ENCODE assay signal across 1 cellular context in genomic region chr10:100519321-100520051, GRCh38.
TF ChIP-seq lines count a peak whose summit lies in the region.

Gene SEC31B, minus strand, starts transcription at chr10:100519861. Its CDS starts 2,909 bp downstream, at chr10:100516952.

TF ChIP-seq in HepG2, 621 proteins besides CTCF, POLR2A, EP300 and RAD21 (continued from another document and continues in another):
- TF ChIP-seq ZNF280B (CRISPR knock-in tag; IDR thresholded peaks at IDR 0.05; ENCODE audit: borderline replicate concordance), result peak; percentile 49; the same call in 1 of the 2 replicates
- peak; percentile 6; the same call in 1 of the 2 replicates for TF ChIP-seq ZNF547 (CRISPR knock-in tag; IDR thresholded peaks at IDR 0.05)
- TF ChIP-seq RORA (CRISPR knock-in tag; IDR thresholded peaks at IDR 0.05), result no peak
- TF ChIP-seq ZNF552 (CRISPR knock-in tag; IDR thresholded peaks at IDR 0.05; ENCODE audit: borderline replicate concordance), result no peak
- no peak; the same call in 1 of the 2 replicates for TF ChIP-seq ATF3 (CRISPR knock-in tag; IDR thresholded peaks at IDR 0.05)
- TF ChIP-seq HOXA3 (CRISPR knock-in tag; IDR thresholded peaks at IDR 0.05), result peak; percentile 52; the same call in 1 of the 2 replicates
- TF ChIP-seq SRSF1 (optimal IDR thresholded peaks at IDR 0.05; ENCODE audit: low read depth, low read length), result no peak
- no peak for TF ChIP-seq FOXK1 (CRISPR knock-in tag; IDR thresholded peaks at IDR 0.05; ENCODE audit: borderline replicate concordance, low read depth)
- TF ChIP-seq CENPT (CRISPR knock-in tag; IDR thresholded peaks at IDR 0.05; ENCODE audit: low read depth), result no peak
- TF ChIP-seq ZBTB34 (CRISPR knock-in tag; IDR thresholded peaks at IDR 0.05), result no peak
- TF ChIP-seq KLF9 (CRISPR knock-in tag; IDR thresholded peaks at IDR 0.05; ENCODE audit: low read depth), result no peak
- TF ChIP-seq ZNF549 (CRISPR knock-in tag; IDR thresholded peaks at IDR 0.05), result no peak
- peak; percentile 94 for TF ChIP-seq ZNF263 (CRISPR knock-in tag; IDR thresholded peaks at IDR 0.05)
- TF ChIP-seq HNRNPK (IDR thresholded peaks at IDR 0.05; ENCODE audit: low read depth, low read length, poor library complexity, severe bottlenecking), result no peak
- TF ChIP-seq ZNF567 (CRISPR knock-in tag; IDR thresholded peaks at IDR 0.05; ENCODE audit: borderline replicate concordance), result no peak
- TF ChIP-seq U2AF1 (optimal IDR thresholded peaks at IDR 0.05; ENCODE audit: low read depth, low read length), result no peak
- TF ChIP-seq ZBTB49 (CRISPR knock-in tag; IDR thresholded peaks at IDR 0.05; ENCODE audit: borderline replicate concordance), result no peak
- TF ChIP-seq ZNF775 (CRISPR knock-in tag; IDR thresholded peaks at IDR 0.05; ENCODE audit: borderline replicate concordance), result no peak
- no peak for TF ChIP-seq IKZF1 (IDR thresholded peaks at IDR 0.05)
- no peak for TF ChIP-seq HNRNPUL1 (IDR thresholded peaks at IDR 0.05; ENCODE audit: low read depth, low read length)
- no peak for TF ChIP-seq ZBTB1 (CRISPR knock-in tag; IDR thresholded peaks at IDR 0.05; ENCODE audit: borderline replicate concordance)
- TF ChIP-seq SOX6 (IDR thresholded peaks at IDR 0.05), result no peak
- TF ChIP-seq SOX6 (CRISPR knock-in tag; IDR thresholded peaks at IDR 0.05), result 0 out of 2 replicates have a peak, but pooled peaks have one; percentile 15
- TF ChIP-seq IRF9 (CRISPR knock-in tag; IDR thresholded peaks at IDR 0.05; ENCODE audit: borderline replicate concordance), result 0 out of 2 replicates have a peak, but pooled peaks have one; percentile 75
- TF ChIP-seq NONO (IDR thresholded peaks at IDR 0.05), result no peak
- 0 out of 2 replicates have a peak, but pooled peaks have one; percentile 36 for TF ChIP-seq NONO (CRISPR knock-in tag; conservative IDR thresholded peaks at IDR 0.05)
- TF ChIP-seq ARNTL (CRISPR knock-in tag; IDR thresholded peaks at IDR 0.05), result no peak
- no peak for TF ChIP-seq NBN (conservative IDR thresholded peaks at IDR 0.05)
- TF ChIP-seq MED13 (CRISPR knock-in tag; IDR thresholded peaks at IDR 0.05), result no peak
- TF ChIP-seq ZSCAN30 (CRISPR knock-in tag; IDR thresholded peaks at IDR 0.05), result no peak
- no peak for TF ChIP-seq SUZ12 (IDR thresholded peaks at IDR 0.05; ENCODE audit: low read depth, low read length)
- TF ChIP-seq ZNF788 (CRISPR knock-in tag; IDR thresholded peaks at IDR 0.05; ENCODE audit: borderline replicate concordance), result peak; percentile 45; the same call in 1 of the 2 replicates
- no peak for TF ChIP-seq RARA (CRISPR knock-in tag; IDR thresholded peaks at IDR 0.05)
- TF ChIP-seq ZHX1 (CRISPR knock-in tag; IDR thresholded peaks at IDR 0.05; ENCODE audit: low read depth), result no peak
- no peak for TF ChIP-seq FOXA3 (CRISPR knock-in tag; IDR thresholded peaks at IDR 0.05)
- no peak for TF ChIP-seq CEBPG (CRISPR knock-in tag; IDR thresholded peaks at IDR 0.05)
- TF ChIP-seq HOXD1 (CRISPR knock-in tag; IDR thresholded peaks at IDR 0.05), result no peak
- TF ChIP-seq ZNF329 (CRISPR knock-in tag; IDR thresholded peaks at IDR 0.05; ENCODE audit: low read depth), result 0 out of 2 replicates have a peak, but pooled peaks have one; percentile 38
- peak; percentile 70 for TF ChIP-seq ASH2L (IDR thresholded peaks at IDR 0.05; ENCODE audit: insufficient read length, low read depth, low read length)
- no peak for TF ChIP-seq ZNF609 (CRISPR knock-in tag; IDR thresholded peaks at IDR 0.05; ENCODE audit: borderline replicate concordance)
- TF ChIP-seq ARID2 (CRISPR knock-in tag; IDR thresholded peaks at IDR 0.05; ENCODE audit: borderline replicate concordance), result peak; percentile 18; the same call in 1 of the 2 replicates
- no peak for TF ChIP-seq POLR2AphosphoS5 (IDR thresholded peaks at IDR 0.05; ENCODE audit: low read depth, low read length)
- no peak for TF ChIP-seq ZNF276 (CRISPR knock-in tag; IDR thresholded peaks at IDR 0.05; ENCODE audit: low read depth)
- no peak for TF ChIP-seq TIGD3 (CRISPR knock-in tag; IDR thresholded peaks at IDR 0.05; ENCODE audit: borderline replicate concordance)
- TF ChIP-seq FOXP4 (CRISPR knock-in tag; IDR thresholded peaks at IDR 0.05), result no peak
